Comparison of ENCODE assay signal across 15 cellular contexts in genomic region chr17:42547698-42548069, GRCh38. TPM values are rescaled to one million over a fixed set of nuclear protein-coding genes. Genes with fewer than 3 reads are reported as not detected.
A peak's percentile ranks its signal among the peaks of the same experiment; 100 is the strongest.
DNase-seq lines count a peak whose midpoint lies in the region; ATAC-seq lines count a peak whose summit lies in the region.
"Had no signal": no experiment of that assay in that cellular context is flagged by ENCODE, and none has a peak within 500 bp of the region (broad histone marks: within the 10 kb centered on the region; RNA-seq: fewer than 3 reads in every experiment).

No MANE protein-coding gene starts in this region.

- no peaks in the 10 kb centered on the region for H3K9me3 ChIP-seq in iPS-18a (ENCODE audit: control insufficient read depth, low read depth, low read length)
- H3K9me3 ChIP-seq: tibial artery had no signal

- H3K9ac ChIP-seq in iPS-18a (ENCODE audit: low read length) = no peak overlapping the region

- H3K4me3 ChIP-seq in iPS-18a (ENCODE audit: low read length) = peak overlapping the region; percentile 57
- H3K4me3 ChIP-seq: tibial artery had no signal

- H3K4me3 Mint-ChIP-seq in activated naive CD4-positive, alpha-beta T cell treated with anti-CD3 and anti-CD28 coated beads, Interleukin-2, amount 10 ng/mL, durations not matched to agents 7 days and 5 days = peak overlapping the region; percentile 12
- H3K4me3 Mint-ChIP-seq in activated T-helper 17 cell treated with anti-CD3 and anti-CD28 coated beads, Interleukin-2, amount 50 U/mL, for 72 hours = peak overlapping the region; percentile 59
- peak overlapping the region; percentile 45 for H3K4me3 Mint-ChIP-seq in stimulated activated memory B cell treated with anti-CD40 and anti-IgM and Interleukin-4, amounts not matched to agents 10 μg/mL and 1 μg/mL and 100 μg/mL, for 72 hours
- H3K4me3 Mint-ChIP-seq: T-helper 1 cell treated with Interleukin-12 subunit alpha and Interleukin-12 subunit beta and Interleukin-4 antibody, amounts not matched to agents 30 μg/mL and 1 μg/mL, for 36 hours had no signal

- CTCF ChIA-PET in activated naive CD4-positive, alpha-beta T cell treated with anti-CD3 and anti-CD28 coated beads, Interleukin-2, amount 10 ng/mL, durations not matched to agents 7 days and 5 days (lab: Charles Lee) = interaction anchor here (1.1 to 1.5 kb wide), 2 partner anchors 30 to 59 kb away, joined by 3 to 11 read pairs; partner anchors contain the start of gene PSMC3IP

- peaks cover 22% of the 10 kb centered on the region for H3K4me1 Mint-ChIP-seq in activated naive CD4-positive, alpha-beta T cell treated with anti-CD3 and anti-CD28 coated beads, Interleukin-2, amount 10 ng/mL, durations not matched to agents 7 days and 5 days
- H3K4me1 Mint-ChIP-seq in activated T-helper 17 cell treated with anti-CD3 and anti-CD28 coated beads, Interleukin-2, amount 50 U/mL, for 72 hours = peaks cover 5% of the 10 kb centered on the region
- H3K4me1 Mint-ChIP-seq in stimulated activated memory B cell treated with anti-CD40 and anti-IgM and Interleukin-4, amounts not matched to agents 10 μg/mL and 1 μg/mL and 100 μg/mL, for 72 hours = peaks cover 33% of the 10 kb centered on the region

- no peaks in the 10 kb centered on the region for H3K9me3 Mint-ChIP-seq in activated naive CD4-positive, alpha-beta T cell treated with anti-CD3 and anti-CD28 coated beads, Interleukin-2, amount 10 ng/mL, durations not matched to agents 7 days and 5 days
- H3K9me3 Mint-ChIP-seq in activated naive CD4-positive, alpha-beta T cell treated with anti-CD3 and anti-CD28 coated beads, Interleukin-2, amount 50 U/mL, for 72 hours = no peaks in the 10 kb centered on the region
- H3K9me3 Mint-ChIP-seq in activated T-helper 17 cell treated with anti-CD3 and anti-CD28 coated beads, Interleukin-2, amount 50 U/mL, for 72 hours = no peaks in the 10 kb centered on the region
- no peaks in the 10 kb centered on the region for H3K9me3 Mint-ChIP-seq in stimulated activated memory B cell treated with anti-CD40 and anti-IgM and Interleukin-4, amounts not matched to agents 10 μg/mL and 1 μg/mL and 100 μg/mL, for 72 hours
- H3K9me3 Mint-ChIP-seq: activated CD4-positive, alpha-beta T cell treated with anti-CD3 and anti-CD28 coated beads, Interleukin-2, amount 10 ng/mL, durations not matched to agents 24 days and 14 days; activated T-helper 2 cell treated with anti-CD3 and anti-CD28 coated beads, Interferon-gamma antibody, Interleukin-2, Interleukin-4, amounts not matched to agents 10 μg/mL and 5 μg/mL and 100 μg/mL, durations not matched to agents 14 hours and 24 hours and 36 hours; T-helper 1 cell treated with Interleukin-12 subunit alpha and Interleukin-12 subunit beta and Interleukin-4 antibody, amounts not matched to agents 30 μg/mL and 1 μg/mL, for 36 hours had no signal

- H3K36me3 ChIP-seq in iPS-18a (ENCODE audit: control insufficient read depth, low read depth, low read length) = no peaks in the 10 kb centered on the region

- H3K27me3 ChIP-seq in iPS-18a (ENCODE audit: control insufficient read depth, insufficient read depth, low read length) = peaks cover 8% of the 10 kb centered on the region
- H3K27me3 ChIP-seq: foreskin keratinocyte, tibial artery had no signal

- ATAC-seq in activated naive CD4-positive, alpha-beta T cell treated with anti-CD3 and anti-CD28 coated beads, Interleukin-2, amount 50 U/mL, for 72 hours = no peak
- ATAC-seq in activated T-helper 17 cell treated with anti-CD3 and anti-CD28 coated beads, Interleukin-2, amount 50 U/mL, for 72 hours (replicated peaks) = no peak
- no peak for ATAC-seq in stimulated activated memory B cell treated with anti-CD40 and anti-IgM and Interleukin-4, amounts not matched to agents 10 μg/mL and 1 μg/mL and 100 μg/mL, for 72 hours
- no peak for ATAC-seq in GM19395 (IDR thresholded peaks at IDR 0.05; ENCODE audit: unreplicated experiment)
- no peak for ATAC-seq in GM18870 (IDR thresholded peaks at IDR 0.05; ENCODE audit: unreplicated experiment)

- no peak overlapping the region for H3K27ac Mint-ChIP-seq in activated naive CD4-positive, alpha-beta T cell treated with anti-CD3 and anti-CD28 coated beads, Interleukin-2, amount 10 ng/mL, durations not matched to agents 7 days and 5 days
- no peak overlapping the region for H3K27ac Mint-ChIP-seq in activated naive CD4-positive, alpha-beta T cell treated with anti-CD3 and anti-CD28 coated beads, Interleukin-2, amount 50 U/mL, for 72 hours
- no peak overlapping the region for H3K27ac Mint-ChIP-seq in activated T-helper 17 cell treated with anti-CD3 and anti-CD28 coated beads, Interleukin-2, amount 50 U/mL, for 72 hours
- no peak overlapping the region for H3K27ac Mint-ChIP-seq in stimulated activated memory B cell treated with anti-CD40 and anti-IgM and Interleukin-4, amounts not matched to agents 10 μg/mL and 1 μg/mL and 100 μg/mL, for 72 hours
- H3K27ac Mint-ChIP-seq: activated CD4-positive, alpha-beta T cell treated with anti-CD3 and anti-CD28 coated beads, Interleukin-2, amount 10 ng/mL, durations not matched to agents 24 days and 14 days; activated T-helper 2 cell treated with anti-CD3 and anti-CD28 coated beads, Interferon-gamma antibody, Interleukin-2, Interleukin-4, amounts not matched to agents 10 μg/mL and 5 μg/mL and 100 μg/mL, durations not matched to agents 14 hours and 24 hours and 36 hours; T-helper 1 cell treated with Interleukin-12 subunit alpha and Interleukin-12 subunit beta and Interleukin-4 antibody, amounts not matched to agents 30 μg/mL and 1 μg/mL, for 36 hours had no signal

- H3K36me3 Mint-ChIP-seq in activated naive CD4-positive, alpha-beta T cell treated with anti-CD3 and anti-CD28 coated beads, Interleukin-2, amount 10 ng/mL, durations not matched to agents 7 days and 5 days = peaks cover 11% of the 10 kb centered on the region
- H3K36me3 Mint-ChIP-seq in activated naive CD4-positive, alpha-beta T cell treated with anti-CD3 and anti-CD28 coated beads, Interleukin-2, amount 50 U/mL, for 72 hours = peaks cover 0 to 6% of the 10 kb centered on the region in 2 donors
- H3K36me3 Mint-ChIP-seq in activated T-helper 17 cell treated with anti-CD3 and anti-CD28 coated beads, Interleukin-2, amount 50 U/mL, for 72 hours (ENCODE audit: low read depth) = no peaks in the 10 kb centered on the region
- H3K36me3 Mint-ChIP-seq in stimulated activated memory B cell treated with anti-CD40 and anti-IgM and Interleukin-4, amounts not matched to agents 10 μg/mL and 1 μg/mL and 100 μg/mL, for 72 hours = peaks cover 8% of the 10 kb centered on the region

- DNase-seq in activated naive CD4-positive, alpha-beta T cell treated with anti-CD3 and anti-CD28 coated beads, Interleukin-2, amount 10 ng/mL, durations not matched to agents 7 days and 5 days = no peak
- DNase-seq in activated naive CD4-positive, alpha-beta T cell treated with anti-CD3 and anti-CD28 coated beads, Interleukin-2, amount 50 U/mL, for 72 hours (ENCODE audit: low spot score in 2 of 2) = no peak
- DNase-seq in NCI-H510A treated with DMSO at 0.1 percent for 48 hours (lab: John Stamatoyannopoulos, UW) = no peak
- DNase-seq: occipital lobe, OCI-M1, tibial artery had no signal

- H3K27ac ChIP-seq in iPS-18a (ENCODE audit: low read length) = no peak overlapping the region
- H3K27ac ChIP-seq: foreskin keratinocyte, tibial artery had no signal

- no peaks in the 10 kb centered on the region for H3K4me1 ChIP-seq in iPS-18a (ENCODE audit: control insufficient read depth, low read depth, low read length)
- H3K4me1 ChIP-seq: foreskin keratinocyte had no signal

- no peaks in the 10 kb centered on the region for H3K27me3 Mint-ChIP-seq in activated naive CD4-positive, alpha-beta T cell treated with anti-CD3 and anti-CD28 coated beads, Interleukin-2, amount 10 ng/mL, durations not matched to agents 7 days and 5 days
- no peaks in the 10 kb centered on the region for H3K27me3 Mint-ChIP-seq in activated T-helper 17 cell treated with anti-CD3 and anti-CD28 coated beads, Interleukin-2, amount 50 U/mL, for 72 hours
- H3K27me3 Mint-ChIP-seq in stimulated activated memory B cell treated with anti-CD40 and anti-IgM and Interleukin-4, amounts not matched to agents 10 μg/mL and 1 μg/mL and 100 μg/mL, for 72 hours = no peaks in the 10 kb centered on the region
- H3K27me3 Mint-ChIP-seq: activated CD4-positive, alpha-beta T cell treated with anti-CD3 and anti-CD28 coated beads, Interleukin-2, amount 10 ng/mL, durations not matched to agents 24 days and 14 days had no signal

RNA-seq across cellular contexts. Expression of gene HSD17B1, which starts 5.0 kb away (rescaled TPM):
- 1 to 10 TPM in 1 of 2 donors, under 1 TPM in 1; 0.76 to 1.7 TPM for total RNA-seq in activated naive CD4-positive, alpha-beta T cell treated with anti-CD3 and anti-CD28 coated beads, Interleukin-2, amount 50 U/mL, for 72 hours
- total RNA-seq in activated T-helper 17 cell treated with anti-CD3 and anti-CD28 coated beads, Interleukin-2, amount 50 U/mL, for 72 hours = under 1 TPM; 0.82 to 0.90 TPM

RNA-seq across cellular contexts. Expression of gene NAGLU, which starts 11.6 kb away (rescaled TPM):
- total RNA-seq in activated naive CD4-positive, alpha-beta T cell treated with anti-CD3 and anti-CD28 coated beads, Interleukin-2, amount 50 U/mL, for 72 hours = 10 to 100 TPM; 13.1 to 16.9 TPM
- 10 to 100 TPM in 1 of 2 donors, 1 to 10 TPM in 1; 8.4 to 11.0 TPM for total RNA-seq in activated T-helper 17 cell treated with anti-CD3 and anti-CD28 coated beads, Interleukin-2, amount 50 U/mL, for 72 hours

RNA-seq across cellular contexts. Expression of gene COASY, which starts 14.3 kb away (rescaled TPM):
- 100 to 1,000 TPM in 1 of 2 donors, 10 to 100 TPM in 1; 86.4 to 124 TPM for total RNA-seq in activated naive CD4-positive, alpha-beta T cell treated with anti-CD3 and anti-CD28 coated beads, Interleukin-2, amount 50 U/mL, for 72 hours
- total RNA-seq in activated T-helper 17 cell treated with anti-CD3 and anti-CD28 coated beads, Interleukin-2, amount 50 U/mL, for 72 hours = 100 to 1,000 TPM in 1 of 2 donors, 10 to 100 TPM in 1; 76.7 to 108 TPM

RNA-seq across cellular contexts. Expression of gene MLX, which starts 19.2 kb away (rescaled TPM):
- total RNA-seq in activated naive CD4-positive, alpha-beta T cell treated with anti-CD3 and anti-CD28 coated beads, Interleukin-2, amount 50 U/mL, for 72 hours = 10 to 100 TPM; 44.3 to 60.5 TPM
- 10 to 100 TPM; 46.2 to 57.8 TPM for total RNA-seq in activated T-helper 17 cell treated with anti-CD3 and anti-CD28 coated beads, Interleukin-2, amount 50 U/mL, for 72 hours

RNA-seq across cellular contexts. Expression of gene PSMC3IP, which starts 29.8 kb away (rescaled TPM):
- total RNA-seq in activated naive CD4-positive, alpha-beta T cell treated with anti-CD3 and anti-CD28 coated beads, Interleukin-2, amount 50 U/mL, for 72 hours = 10 to 100 TPM; 24.7 to 52.5 TPM
- total RNA-seq in activated T-helper 17 cell treated with anti-CD3 and anti-CD28 coated beads, Interleukin-2, amount 50 U/mL, for 72 hours = 10 to 100 TPM; 25.9 to 34.2 TPM
